17 cellular contexts compared by ENCODE assay signal in the genomic region with DNA sequence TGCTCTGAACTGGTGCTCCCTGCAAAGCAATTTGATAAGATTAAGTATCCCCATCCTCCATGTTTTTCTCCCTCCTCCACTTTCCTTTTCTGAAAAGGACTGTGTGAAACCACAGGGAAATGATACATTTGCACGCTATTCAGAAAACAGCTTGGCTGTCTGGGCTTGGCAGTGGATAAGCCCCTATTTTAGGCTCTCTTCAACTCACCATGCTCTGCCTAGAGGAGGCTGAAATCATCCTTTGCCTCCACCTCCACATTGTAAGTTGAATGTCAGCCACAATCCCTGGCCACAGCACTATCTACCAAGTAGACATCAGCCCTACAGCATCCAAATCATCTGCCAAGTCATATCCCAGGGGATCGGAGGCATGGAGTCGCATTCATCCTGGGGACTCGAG.
DNase-seq lines count a peak whose midpoint lies in the region; FAIRE-seq and TF ChIP-seq lines count a peak whose summit lies in the region.
"Had no signal": no experiment of that assay in that cellular context is flagged by ENCODE, and none has a peak within 500 bp of the region (broad histone marks: within the 10 kb centered on the region; RNA-seq: fewer than 3 reads in every experiment).

No MANE protein-coding gene starts in this region.

- intact Hi-C loops in testis (cut with DNase I; ENCODE audit: low total_unique reads) = no loop called here

- H3K27ac ChIP-seq in astrocyte (ENCODE audit: low read depth, low read length) (no peak overlapping the region), neural progenitor cell (no peak overlapping the region), testis (no peak overlapping the region)
- H3K27ac ChIP-seq: A549; BLaER1 treated with 17β-estradiol and CSF1 and Interleukin-3, amounts not matched to agents 10 nM and 100 nM had no signal

- H3K4me3 ChIP-seq in astrocyte (ENCODE audit: insufficient read depth, low read depth, low read length) (no peak overlapping the region), neural progenitor cell (no peak overlapping the region), testis (no peak overlapping the region)
- H3K4me3 ChIP-seq: A549; BLaER1 treated with 17β-estradiol and CSF1 and Interleukin-3, amounts not matched to agents 10 nM and 100 nM; HAP-1 had no signal

- FAIRE-seq in astrocyte (lab: Jason Lieb, UNC) = no peak
- FAIRE-seq: A549, H1, HepG2, HTR-8/SVneo had no signal

- WGBS in testis, 2 donors = 73 to 84% methylated on average over 4 of the region's 4 CpGs

- no peaks in the 10 kb centered on the region for H3K4me1 ChIP-seq in astrocyte (ENCODE audit: insufficient read depth, low read length)
- no peaks in the 10 kb centered on the region for H3K4me1 ChIP-seq in neural progenitor cell
- no peaks in the 10 kb centered on the region for H3K4me1 ChIP-seq in testis
- H3K4me1 ChIP-seq: A549; BLaER1 treated with 17β-estradiol and CSF1 and Interleukin-3, amounts not matched to agents 10 nM and 100 nM; HAP-1 had no signal

- H4K20me1 ChIP-seq in astrocyte (ENCODE audit: insufficient read depth, low read length) (no peaks in the 10 kb centered on the region), neural progenitor cell (ENCODE audit: low read depth) (no peaks in the 10 kb centered on the region)
- H4K20me1 ChIP-seq: BLaER1 treated with 17β-estradiol and CSF1 and Interleukin-3, amounts not matched to agents 10 nM and 100 nM had no signal

- DNase-seq in NCI-H226 = peak; percentile 82
- peak; percentile 11 for DNase-seq in astrocyte (ENCODE audit: low read depth)
- DNase-seq in neural progenitor cell (ENCODE audit: low spot score) = no peak
- DNase-seq in superior temporal gyrus (ENCODE audit: extremely low spot score) = peak; percentile 68
- no peak for DNase-seq in testis
- DNase-seq in NCI-H187 (lab: John Stamatoyannopoulos, UW) = no peak
- no peak for DNase-seq in glutamatergic neuron
- DNase-seq in KG1 (lab: John Stamatoyannopoulos, UW) = no peak
- DNase-seq: AML-193; CD4-positive, CD25-positive, alpha-beta regulatory T cell; DMS 273 treated with DMSO at 0.1 percent for 48 hours had no signal

- H3K27ac Mint-ChIP-seq in astrocyte (ENCODE audit: unreplicated experiment) = no peak overlapping the region
- H3K27ac Mint-ChIP-seq in neural progenitor cell = no peak overlapping the region
- H3K27ac Mint-ChIP-seq in glutamatergic neuron (ENCODE audit: unreplicated experiment) = no peak overlapping the region
- H3K27ac Mint-ChIP-seq: CD4-positive, CD25-positive, alpha-beta regulatory T cell had no signal

- no peak for TF ChIP-seq CTCF in astrocyte (IDR thresholded peaks at IDR 0.05; ENCODE audit: insufficient read depth, low read depth, low read length)
- TF ChIP-seq CTCF in neural progenitor cell (IDR thresholded peaks at IDR 0.05) = no peak
- no peak for TF ChIP-seq CTCF in testis (IDR thresholded peaks at IDR 0.05)
- TF ChIP-seq CTCF in glutamatergic neuron (IDR thresholded peaks at IDR 0.05; ENCODE audit: partially characterized antibody, unreplicated experiment) = no peak

- H2AFZ ChIP-seq in astrocyte (ENCODE audit: low read depth, low read length) (no peak overlapping the region), neural progenitor cell (replicated peaks) (peak overlapping the region; percentile 63)

- H3K4me3 Mint-ChIP-seq in astrocyte (ENCODE audit: unreplicated experiment) = no peak overlapping the region
- no peak overlapping the region for H3K4me3 Mint-ChIP-seq in neural progenitor cell
- H3K4me3 Mint-ChIP-seq in glutamatergic neuron (ENCODE audit: unreplicated experiment) = no peak overlapping the region
- H3K4me3 Mint-ChIP-seq: CD4-positive, CD25-positive, alpha-beta regulatory T cell had no signal

- H3K27me3 Mint-ChIP-seq in astrocyte (ENCODE audit: low read depth, unreplicated experiment) (peaks cover 6% of the 10 kb centered on the region), neural progenitor cell (ENCODE audit: insufficient read depth, low read depth) (peaks cover 2% of the 10 kb centered on the region), glutamatergic neuron (ENCODE audit: unreplicated experiment) (peaks cover 1% of the 10 kb centered on the region)

- H3K9ac ChIP-seq in astrocyte (ENCODE audit: low read length) (no peak overlapping the region), neural progenitor cell (no peak overlapping the region)
- H3K9ac ChIP-seq: BLaER1 treated with 17β-estradiol and CSF1 and Interleukin-3, amounts not matched to agents 10 nM and 100 nM had no signal

- no peaks in the 10 kb centered on the region for H3K36me3 ChIP-seq in astrocyte (ENCODE audit: insufficient read depth, low read length)
- no peaks in the 10 kb centered on the region for H3K36me3 ChIP-seq in neural progenitor cell
- no peaks in the 10 kb centered on the region for H3K36me3 ChIP-seq in testis (ENCODE audit: low read depth, missing control alignments)
- H3K36me3 ChIP-seq: BLaER1 treated with 17β-estradiol and CSF1 and Interleukin-3, amounts not matched to agents 10 nM and 100 nM; HAP-1 had no signal

- H3K27me3 ChIP-seq in astrocyte (ENCODE audit: insufficient read depth, low read length) = no peaks in the 10 kb centered on the region
- H3K27me3 ChIP-seq in neural progenitor cell = no peaks in the 10 kb centered on the region
- H3K27me3 ChIP-seq in testis = no peaks in the 10 kb centered on the region
- H3K27me3 ChIP-seq: BLaER1 treated with 17β-estradiol and CSF1 and Interleukin-3, amounts not matched to agents 10 nM and 100 nM had no signal

- H3K4me1 Mint-ChIP-seq in astrocyte (ENCODE audit: low read depth, unreplicated experiment) (peaks cover 4% of the 10 kb centered on the region), neural progenitor cell (no peaks in the 10 kb centered on the region), glutamatergic neuron (ENCODE audit: low read depth, unreplicated experiment) (no peaks in the 10 kb centered on the region)

- H3K9me3 Mint-ChIP-seq in astrocyte (ENCODE audit: unreplicated experiment) (no peaks in the 10 kb centered on the region), neural progenitor cell (peaks cover 2% of the 10 kb centered on the region), glutamatergic neuron (ENCODE audit: unreplicated experiment) (no peaks in the 10 kb centered on the region)

- H3K36me3 Mint-ChIP-seq in astrocyte (ENCODE audit: low read depth, unreplicated experiment) (no peaks in the 10 kb centered on the region), neural progenitor cell (no peaks in the 10 kb centered on the region), glutamatergic neuron (ENCODE audit: unreplicated experiment) (no peaks in the 10 kb centered on the region)
- H3K36me3 Mint-ChIP-seq: CD4-positive, CD25-positive, alpha-beta regulatory T cell had no signal

- no peak for TF ChIP-seq POLR2A in testis (IDR thresholded peaks at IDR 0.05)

- H3K79me2 ChIP-seq in astrocyte (ENCODE audit: insufficient read depth, low read length) = no peaks in the 10 kb centered on the region
- H3K79me2 ChIP-seq in neural progenitor cell (ENCODE audit: low read depth) = no peaks in the 10 kb centered on the region

- H3F3A ChIP-seq in neural progenitor cell (ENCODE audit: low read depth) = no peaks in the 10 kb centered on the region

- H3K4me2 ChIP-seq in astrocyte (ENCODE audit: low read length) (no peak overlapping the region), neural progenitor cell (no peak overlapping the region)
- H3K4me2 ChIP-seq: A549; BLaER1 treated with 17β-estradiol and CSF1 and Interleukin-3, amounts not matched to agents 10 nM and 100 nM had no signal

- H3K9me3 ChIP-seq in astrocyte (ENCODE audit: insufficient read depth, low read depth, low read length) = no peaks in the 10 kb centered on the region
- H3K9me3 ChIP-seq in neural progenitor cell (ENCODE audit: low read depth) = no peaks in the 10 kb centered on the region
- no peaks in the 10 kb centered on the region for H3K9me3 ChIP-seq in testis
- H3K9me3 ChIP-seq: A549, HAP-1 had no signal

Comparison
In these comparisons a context has a peak if more than half of its experiments do, and no peak if none do; other contexts are left out.
1. DNase-seq: peak in NCI-H226 (single experiment), astrocyte (single experiment) and superior temporal gyrus (single experiment); none in neural progenitor cell (single experiment), testis (single experiment), NCI-H187 (0 of 2), glutamatergic neuron (single experiment) and KG1 (single experiment).